In the genomic region with DNA sequence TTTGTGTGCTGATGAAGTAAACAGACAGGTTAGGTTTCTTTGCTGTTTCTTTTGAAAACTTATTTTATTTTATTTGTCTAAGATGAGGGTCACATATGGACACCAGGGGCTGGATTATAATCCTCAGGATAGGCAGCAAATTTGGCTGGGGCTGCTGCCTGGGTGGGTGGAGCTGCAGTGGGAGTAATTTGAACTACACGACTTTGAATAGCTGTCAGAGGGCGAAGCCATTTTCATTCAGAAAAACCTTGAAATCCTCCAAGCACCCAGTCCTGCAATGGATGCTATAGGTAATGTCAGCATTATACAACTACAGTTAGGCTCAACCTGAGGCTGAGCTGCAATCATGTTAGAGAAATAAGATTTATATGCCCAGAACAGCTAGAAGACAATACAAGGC, we compare ENCODE assay signal across 14 cellular contexts. TPM values are rescaled to one million over a fixed set of nuclear protein-coding genes. Genes with fewer than 3 reads are reported as not detected.
DNase-seq lines count a peak whose midpoint lies in the region; ATAC-seq and TF ChIP-seq lines count a peak whose summit lies in the region.
"Had no signal": no experiment of that assay in that cellular context is flagged by ENCODE, and none has a peak within 500 bp of the region (broad histone marks: within the 10 kb centered on the region; RNA-seq: fewer than 3 reads in every experiment).

No MANE protein-coding gene starts in this region.

- H3K4me3 Mint-ChIP-seq in endodermal cell = peak overlapping the region; percentile 25
- H3K4me3 Mint-ChIP-seq in nephron = peak overlapping the region; percentile 7 to 50 (median 38)
- H3K4me3 Mint-ChIP-seq: dendritic cell treated with granulocyte-macrophage colony-stimulating factor and Interleukin-4, amounts not matched to agents 40 ng/mL and 50 ng/mL, for 4 days had no signal

- ATAC-seq in HG02938 (IDR thresholded peaks at IDR 0.05; ENCODE audit: unreplicated experiment) (no peak), HG02623 (IDR thresholded peaks at IDR 0.05; ENCODE audit: unreplicated experiment) (no peak)

- H3K36me3 Mint-ChIP-seq in endodermal cell (ENCODE audit: low read depth) (peaks cover 10% of the 10 kb centered on the region), nephron (ENCODE audit: low read depth) (peaks cover 44% of the 10 kb centered on the region)

- H3K4me1 ChIP-seq in endodermal cell (ENCODE audit: control insufficient read depth, insufficient read depth, low read length) (peaks cover 27% of the 10 kb centered on the region), suprapubic skin (peaks cover 52% of the 10 kb centered on the region)

- peak overlapping the region; percentile 31 for H3K9ac ChIP-seq in endodermal cell (ENCODE audit: extremely low read depth, low read length, poor library complexity, severe bottlenecking)

- no peak for TF ChIP-seq EP300 in suprapubic skin (IDR thresholded peaks at IDR 0.05)

- H3K27ac ChIP-seq in endodermal cell (ENCODE audit: low read depth, low read length) = no peak overlapping the region
- H3K27ac ChIP-seq in suprapubic skin = peak overlapping the region; percentile 18

- no peaks in the 10 kb centered on the region for H3K9me3 ChIP-seq in endodermal cell (ENCODE audit: control insufficient read depth, low read length)
- no peaks in the 10 kb centered on the region for H3K9me3 ChIP-seq in suprapubic skin
- H3K9me3 ChIP-seq: ascending aorta had no signal

- 47% methylated on average over 2 of the region's 2 CpGs; no CpG with 5 or more reads in 1 of the 2 experiments for WGBS in endodermal cell (ENCODE audit: insufficient coverage in 1 of 2, insufficient read length in 1 of 2), 2 experiments
- WGBS in suprapubic skin = 54% methylated on average over 2 of the region's 2 CpGs

- H3K27ac Mint-ChIP-seq in endodermal cell = peak overlapping the region; percentile 82
- peak overlapping the region; percentile 39 to 71 (median 47) for H3K27ac Mint-ChIP-seq in nephron
- H3K27ac Mint-ChIP-seq: dendritic cell treated with granulocyte-macrophage colony-stimulating factor and Interleukin-4, amounts not matched to agents 40 ng/mL and 50 ng/mL, for 4 days had no signal

- H3K4me1 Mint-ChIP-seq in endodermal cell (peaks cover 50% of the 10 kb centered on the region), nephron (peaks cover 83% of the 10 kb centered on the region)

- H3K27me3 Mint-ChIP-seq in endodermal cell (ENCODE audit: insufficient read depth) (no peaks in the 10 kb centered on the region), nephron (ENCODE audit: low read depth) (no peaks in the 10 kb centered on the region)

- peak overlapping the region; percentile 40 for H3K4me3 ChIP-seq in LNCaP clone FGC (ENCODE audit: low read depth, low read length)
- H3K4me3 ChIP-seq in endodermal cell (ENCODE audit: low read length) = peak overlapping the region; percentile 61
- peak overlapping the region; percentile 12 for H3K4me3 ChIP-seq in suprapubic skin
- H3K4me3 ChIP-seq: ascending aorta had no signal

- no peaks in the 10 kb centered on the region for H3K27me3 ChIP-seq in endodermal cell (ENCODE audit: control insufficient read depth, insufficient read depth, low read length, poor library complexity, severe bottlenecking)
- H3K27me3 ChIP-seq in suprapubic skin = no peaks in the 10 kb centered on the region
- H3K27me3 ChIP-seq: ascending aorta had no signal

- no peaks in the 10 kb centered on the region for H3K9me3 Mint-ChIP-seq in endodermal cell
- H3K9me3 Mint-ChIP-seq in nephron = no peaks in the 10 kb centered on the region
- H3K9me3 Mint-ChIP-seq: dendritic cell treated with granulocyte-macrophage colony-stimulating factor and Interleukin-4, amounts not matched to agents 40 ng/mL and 50 ng/mL, for 4 days had no signal

- TF ChIP-seq CTCF in LNCaP clone FGC (IDR thresholded peaks at IDR 0.05; ENCODE audit: control insufficient read depth, extremely low read depth, insufficient read depth) = no peak
- TF ChIP-seq CTCF in endodermal cell (conservative IDR thresholded peaks at IDR 0.05) = no peak
- TF ChIP-seq CTCF in nephron (IDR thresholded peaks at IDR 0.05; ENCODE audit: unreplicated experiment in 3 of 3) = no peak
- TF ChIP-seq CTCF in suprapubic skin (IDR thresholded peaks at IDR 0.05) = no peak

- H3K36me3 ChIP-seq in endodermal cell (ENCODE audit: control insufficient read depth, insufficient read depth, low read length) (peaks cover 27% of the 10 kb centered on the region), suprapubic skin (no peaks in the 10 kb centered on the region)
- H3K36me3 ChIP-seq: ascending aorta had no signal

- no peak for TF ChIP-seq POLR2A in suprapubic skin (IDR thresholded peaks at IDR 0.05)

- DNase-seq in LNCaP clone FGC (ENCODE audit: low read depth) = no peak
- DNase-seq in endodermal cell = no peak
- no peak for DNase-seq in suprapubic skin (ENCODE audit: low spot score in 2 of 2)
- no peak for DNase-seq in mucosa of gallbladder (ENCODE audit: low spot score)
- DNase-seq in GDM1 (lab: John Stamatoyannopoulos, UW) = no peak
- DNase-seq: activated gamma-delta T cell, left colon, NCI-H1092, SW 1271 had no signal

RNA-seq across cellular contexts. Expression of gene SETBP1, which starts 16.6 kb away (rescaled TPM):
- total RNA-seq in endodermal cell = 10 to 100 TPM; 17.3 to 20.1 TPM
- polyA plus RNA-seq in endodermal cell (2013, experiment 1 of 2) = 18.5 TPM
- 16.6 TPM for polyA plus RNA-seq in endodermal cell (2013, experiment 2 of 2)
- 10 to 100 TPM; 13.1 to 25.6 (median 17.2) TPM for total RNA-seq in suprapubic skin
- total RNA-seq in mucosa of gallbladder = 36.2 TPM
